ENCODE assay signal across 23 cellular contexts in genomic region chr3:188435266-188435665, GRCh38.
"Had no signal": no experiment of that assay in that cellular context is flagged by ENCODE, and none has a peak within 500 bp of the region (broad histone marks: within the 10 kb centered on the region; RNA-seq: fewer than 3 reads in every experiment).

No MANE protein-coding gene starts in this region.

- H3K4me2 ChIP-seq: PC-9 had no signal

- H3K4me3 ChIP-seq: K562, PC-9 had no signal

- H3K27ac ChIP-seq: PC-9 had no signal

- H3K9me3 Mint-ChIP-seq: activated naive CD4-positive, alpha-beta T cell treated with anti-CD3 and anti-CD28 coated beads for 36 hours; activated T-helper 17 cell treated with anti-CD3 and anti-CD28 coated beads, Interleukin-2, amount 50 U/mL, for 72 hours had no signal

- H3K4me3 Mint-ChIP-seq: activated CD4-positive, alpha-beta memory T cell treated with anti-CD3 and anti-CD28 coated beads, Interleukin-2, amount 10 ng/mL, durations not matched to agents 7 days and 5 days; activated naive CD4-positive, alpha-beta T cell treated with anti-CD3 and anti-CD28 coated beads for 36 hours; activated naive CD8-positive, alpha-beta T cell; activated T-helper 17 cell treated with anti-CD3 and anti-CD28 coated beads, Interleukin-2, amount 50 U/mL, for 72 hours had no signal

- ATAC-seq: activated T-helper 17 cell treated with anti-CD3 and anti-CD28 coated beads, Interleukin-2, amount 50 U/mL, for 72 hours; K562 had no signal

- FAIRE-seq: K562, TTC549 had no signal

- H3K27me3 Mint-ChIP-seq: activated CD4-positive, alpha-beta memory T cell treated with anti-CD3 and anti-CD28 coated beads, Interleukin-2, amount 10 ng/mL, durations not matched to agents 7 days and 5 days; activated naive CD8-positive, alpha-beta T cell; activated T-helper 17 cell treated with anti-CD3 and anti-CD28 coated beads, Interleukin-2, amount 50 U/mL, for 72 hours had no signal

- H3K27ac Mint-ChIP-seq: activated CD4-positive, alpha-beta memory T cell treated with anti-CD3 and anti-CD28 coated beads, Interleukin-2, amount 10 ng/mL, durations not matched to agents 7 days and 5 days; activated naive CD8-positive, alpha-beta T cell; activated T-helper 17 cell treated with anti-CD3 and anti-CD28 coated beads, Interleukin-2, amount 50 U/mL, for 72 hours had no signal

- DNase-seq: activated CD4-positive, alpha-beta memory T cell treated with anti-CD3 and anti-CD28 coated beads, Interleukin-2, amount 10 ng/mL, durations not matched to agents 7 days and 5 days; activated CD4-positive, alpha-beta T cell treated with anti-CD3 and anti-CD28 coated beads, Interleukin-2, amount 50 U/mL, for 1 hour; activated CD4-positive, CD25-positive, alpha-beta regulatory T cell; activated gamma-delta T cell; activated naive CD4-positive, alpha-beta T cell treated with anti-CD3 and anti-CD28 coated beads for 36 hours; activated T-cell treated with anti-CD3 and anti-CD28 coated beads for 4 hours; activated T-cell treated with anti-CD3 and anti-CD28 coated beads, Interleukin-2, amount 50 U/mL, for 48 hours; amygdala; Karpas-422; NCI-H1048; NCI-H146; NCI-H187 treated with DMSO at 0.1 percent for 48 hours; NCI-H2081 treated with DMSO at 0.1 percent for 48 hours; NCI-H446; NCI-H524; PC-9; SIG-M5; T-helper 2 cell; T1000 had no signal

- H2AFZ ChIP-seq: PC-9 had no signal
